ENCODE assay signal across 8 cellular contexts in genomic region chr10:52308251-52309031, GRCh38. TPM values are rescaled to one million over a fixed set of nuclear protein-coding genes. Genes with fewer than 3 reads are reported as not detected.
DNase-seq lines count a peak whose midpoint lies in the region; ATAC-seq and TF ChIP-seq lines count a peak whose summit lies in the region.

No MANE protein-coding gene starts in this region.

- no peaks in the 10 kb centered on the region for H3K36me3 Mint-ChIP-seq in activated naive CD4-positive, alpha-beta T cell treated with anti-CD3 and anti-CD28 coated beads, Interleukin-2, amount 50 U/mL, for 24 hours
- no peaks in the 10 kb centered on the region for H3K36me3 Mint-ChIP-seq in activated CD4-positive, alpha-beta memory T cell treated with anti-CD3 and anti-CD28 coated beads for 36 hours

- H3K27ac Mint-ChIP-seq in activated naive CD4-positive, alpha-beta T cell treated with anti-CD3 and anti-CD28 coated beads, Interleukin-2, amount 50 U/mL, for 24 hours: no peak overlapping the region
- H3K27ac Mint-ChIP-seq in activated CD4-positive, alpha-beta memory T cell treated with anti-CD3 and anti-CD28 coated beads for 36 hours: no peak overlapping the region

- POLR2A ChIA-PET in activated CD4-positive, alpha-beta memory T cell treated with anti-CD3 and anti-CD28 coated beads for 36 hours (lab: Charles Lee): no interaction called here

- H3K4me1 Mint-ChIP-seq in activated naive CD4-positive, alpha-beta T cell treated with anti-CD3 and anti-CD28 coated beads, Interleukin-2, amount 50 U/mL, for 24 hours: peaks cover 6% of the 10 kb centered on the region
- peaks cover 2% of the 10 kb centered on the region for H3K4me1 Mint-ChIP-seq in activated CD4-positive, alpha-beta memory T cell treated with anti-CD3 and anti-CD28 coated beads for 36 hours (ENCODE audit: low read depth)

- peak; percentile 82 for ATAC-seq in HG02678 (IDR thresholded peaks at IDR 0.05; ENCODE audit: unreplicated experiment)

- CTCF ChIA-PET in activated CD4-positive, alpha-beta memory T cell treated with anti-CD3 and anti-CD28 coated beads for 36 hours (lab: Charles Lee): interaction anchor here (1.5 kb wide), 1 partner anchor 176 kb away, joined by 5 read pairs; no protein-coding TSS in a partner anchor

- peaks cover 36% of the 10 kb centered on the region for H3K27me3 Mint-ChIP-seq in activated naive CD4-positive, alpha-beta T cell treated with anti-CD3 and anti-CD28 coated beads, Interleukin-2, amount 50 U/mL, for 24 hours
- peaks cover 32% of the 10 kb centered on the region for H3K27me3 Mint-ChIP-seq in activated CD4-positive, alpha-beta memory T cell treated with anti-CD3 and anti-CD28 coated beads for 36 hours

- no peaks in the 10 kb centered on the region for H3K9me3 Mint-ChIP-seq in activated naive CD4-positive, alpha-beta T cell treated with anti-CD3 and anti-CD28 coated beads, Interleukin-2, amount 50 U/mL, for 24 hours
- H3K9me3 Mint-ChIP-seq in activated CD4-positive, alpha-beta memory T cell treated with anti-CD3 and anti-CD28 coated beads for 36 hours: no peaks in the 10 kb centered on the region

- intact Hi-C loops in head of caudate nucleus (cut with DNase I): loop anchor here (2.0 kb wide), 1 partner anchor 180 kb away; no protein-coding TSS in a partner anchor
- intact Hi-C loops in activated CD4-positive, alpha-beta memory T cell treated with anti-CD3 and anti-CD28 coated beads for 36 hours (cut with micrococcal nuclease): no loop called here

- DNase-seq in AG08395 (ENCODE audit: low spot score) (peak; percentile 78), NCI-H1417 treated with DMSO at 0.1 percent for 48 hours (lab: John Stamatoyannopoulos, UW) (peak; percentile 17), head of caudate nucleus (peak; percentile 38 to 89 (median 74)), nucleus accumbens (lab: John Stamatoyannopoulos, UW) (peak in 49 of 56 donors; percentile 7 to 78 (median 51))
- DNase-seq in activated CD4-positive, alpha-beta memory T cell treated with anti-CD3 and anti-CD28 coated beads for 36 hours: no peak

- H3K4me3 Mint-ChIP-seq in activated naive CD4-positive, alpha-beta T cell treated with anti-CD3 and anti-CD28 coated beads, Interleukin-2, amount 50 U/mL, for 24 hours: peak overlapping the region; percentile 43
- no peak overlapping the region for H3K4me3 Mint-ChIP-seq in activated CD4-positive, alpha-beta memory T cell treated with anti-CD3 and anti-CD28 coated beads for 36 hours

- TF ChIP-seq CTCF in GM12875 (IDR thresholded peaks at IDR 0.05; ENCODE audit: borderline replicate concordance, insufficient read depth, low read depth, low read length): peak; percentile 53; the same call in 1 of the 2 replicates

- H3K4me3 ChIP-seq in GM12875 (ENCODE audit: low read depth, low read length): no peak overlapping the region

RNA-seq across cellular contexts. Expression of gene DKK1, which starts 5.6 kb away (rescaled TPM):
- not detected for total RNA-seq in activated CD4-positive, alpha-beta memory T cell treated with anti-CD3 and anti-CD28 coated beads for 36 hours
